In the genomic region with DNA sequence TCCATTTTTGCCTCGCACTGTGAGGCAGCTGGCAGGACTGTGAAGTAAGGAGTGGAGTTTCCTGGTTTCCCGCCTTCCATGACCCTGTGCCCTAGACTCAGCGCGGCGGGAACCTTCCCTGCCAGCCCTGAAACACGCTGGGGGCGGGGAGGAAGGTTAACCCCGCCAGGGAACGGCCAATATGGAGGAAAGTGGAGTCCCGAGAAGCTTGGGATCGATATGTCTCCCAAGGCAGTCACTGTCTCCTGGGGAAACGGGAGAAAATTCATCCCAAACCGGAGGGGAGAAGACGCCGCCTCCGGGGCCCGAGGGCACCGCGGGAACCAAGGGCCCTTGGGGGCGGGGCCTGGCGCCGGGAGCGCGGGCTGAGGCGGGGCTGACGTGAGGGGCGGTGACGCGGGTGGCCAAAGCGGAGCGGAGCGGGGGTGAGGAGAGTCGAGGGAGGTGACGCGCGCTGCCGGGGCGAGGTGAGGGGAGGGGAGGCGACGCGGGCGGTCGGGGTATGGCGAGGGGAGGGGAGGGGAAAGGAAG, we compare ENCODE assay signal across 1 cellular context.
TF ChIP-seq lines count a peak whose summit lies in the region.

A gene with protein sequence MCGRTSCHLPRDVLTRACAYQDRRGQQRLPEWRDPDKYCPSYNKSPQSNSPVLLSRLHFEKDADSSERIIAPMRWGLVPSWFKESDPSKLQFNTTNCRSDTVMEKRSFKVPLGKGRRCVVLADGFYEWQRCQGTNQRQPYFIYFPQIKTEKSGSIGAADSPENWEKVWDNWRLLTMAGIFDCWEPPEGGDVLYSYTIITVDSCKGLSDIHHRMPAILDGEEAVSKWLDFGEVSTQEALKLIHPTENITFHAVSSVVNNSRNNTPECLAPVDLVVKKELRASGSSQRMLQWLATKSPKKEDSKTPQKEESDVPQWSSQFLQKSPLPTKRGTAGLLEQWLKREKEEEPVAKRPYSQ (plus strand): TSS at position 432 of the 531 bp plus-strand sequence. CDS start 863 bp downstream, outside the sequence.

TF ChIP-seq in HEK293, 187 proteins besides CTCF, POLR2A, EP300 and RAD21 (continued from another document):
- TF ChIP-seq, protein P1, sequence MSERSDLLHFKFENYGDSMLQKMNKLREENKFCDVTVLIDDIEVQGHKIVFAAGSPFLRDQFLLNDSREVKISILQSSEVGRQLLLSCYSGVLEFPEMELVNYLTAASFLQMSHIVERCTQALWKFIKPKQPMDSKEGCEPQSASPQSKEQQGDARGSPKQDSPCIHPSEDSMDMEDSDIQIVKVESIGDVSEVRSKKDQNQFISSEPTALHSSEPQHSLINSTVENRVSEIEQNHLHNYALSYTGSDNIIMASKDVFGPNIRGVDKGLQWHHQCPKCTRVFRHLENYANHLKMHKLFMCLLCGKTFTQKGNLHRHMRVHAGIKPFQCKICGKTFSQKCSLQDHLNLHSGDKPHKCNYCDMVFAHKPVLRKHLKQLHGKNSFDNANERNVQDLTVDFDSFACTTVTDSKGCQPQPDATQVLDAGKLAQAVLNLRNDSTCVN (tag by site-specific recombination; optimal IDR thresholded peaks at IDR 0.05), result peak; percentile 93
- TF ChIP-seq ZNF37A (tag by site-specific recombination; IDR thresholded peaks at IDR 0.05), result no peak
- peak; percentile 54; the same call in 1 of the 2 replicates for TF ChIP-seq PRDM1 (tag by site-specific recombination; IDR thresholded peaks at IDR 0.05)
- TF ChIP-seq KLF1 (tag by site-specific recombination; IDR thresholded peaks at IDR 0.05), result peak; percentile 74
- TF ChIP-seq SP3 (tag by site-specific recombination; IDR thresholded peaks at IDR 0.05), result peak; percentile 84
- TF ChIP-seq ZBTB48 (tag by site-specific recombination; IDR thresholded peaks at IDR 0.05), result peak; percentile 64; the same call in 1 of the 2 replicates
- peak; percentile 61 for TF ChIP-seq ZNF335 (tag by site-specific recombination; conservative IDR thresholded peaks at IDR 0.05)
- peak; percentile 99 for TF ChIP-seq GLIS2 (tag by site-specific recombination; IDR thresholded peaks at IDR 0.05)
- peak; percentile 79 for TF ChIP-seq SP7 (tag by site-specific recombination; IDR thresholded peaks at IDR 0.05)
- TF ChIP-seq ZFHX2 (tag by site-specific recombination; conservative IDR thresholded peaks at IDR 0.05), result peak; percentile 85
- TF ChIP-seq ZNF394 (tag by site-specific recombination; IDR thresholded peaks at IDR 0.05; ENCODE audit: borderline replicate concordance), result peak; percentile 34; the same call in 1 of the 2 replicates
- TF ChIP-seq ZNF16 (tag by site-specific recombination; IDR thresholded peaks at IDR 0.05; ENCODE audit: low read depth), result no peak
- TF ChIP-seq GLI4 (tag by site-specific recombination; IDR thresholded peaks at IDR 0.05), result no peak
- TF ChIP-seq YY1 (tag by site-specific recombination; IDR thresholded peaks at IDR 0.05), result peak; percentile 52; the same call in 1 of the 2 replicates
- TF ChIP-seq, protein P2, sequence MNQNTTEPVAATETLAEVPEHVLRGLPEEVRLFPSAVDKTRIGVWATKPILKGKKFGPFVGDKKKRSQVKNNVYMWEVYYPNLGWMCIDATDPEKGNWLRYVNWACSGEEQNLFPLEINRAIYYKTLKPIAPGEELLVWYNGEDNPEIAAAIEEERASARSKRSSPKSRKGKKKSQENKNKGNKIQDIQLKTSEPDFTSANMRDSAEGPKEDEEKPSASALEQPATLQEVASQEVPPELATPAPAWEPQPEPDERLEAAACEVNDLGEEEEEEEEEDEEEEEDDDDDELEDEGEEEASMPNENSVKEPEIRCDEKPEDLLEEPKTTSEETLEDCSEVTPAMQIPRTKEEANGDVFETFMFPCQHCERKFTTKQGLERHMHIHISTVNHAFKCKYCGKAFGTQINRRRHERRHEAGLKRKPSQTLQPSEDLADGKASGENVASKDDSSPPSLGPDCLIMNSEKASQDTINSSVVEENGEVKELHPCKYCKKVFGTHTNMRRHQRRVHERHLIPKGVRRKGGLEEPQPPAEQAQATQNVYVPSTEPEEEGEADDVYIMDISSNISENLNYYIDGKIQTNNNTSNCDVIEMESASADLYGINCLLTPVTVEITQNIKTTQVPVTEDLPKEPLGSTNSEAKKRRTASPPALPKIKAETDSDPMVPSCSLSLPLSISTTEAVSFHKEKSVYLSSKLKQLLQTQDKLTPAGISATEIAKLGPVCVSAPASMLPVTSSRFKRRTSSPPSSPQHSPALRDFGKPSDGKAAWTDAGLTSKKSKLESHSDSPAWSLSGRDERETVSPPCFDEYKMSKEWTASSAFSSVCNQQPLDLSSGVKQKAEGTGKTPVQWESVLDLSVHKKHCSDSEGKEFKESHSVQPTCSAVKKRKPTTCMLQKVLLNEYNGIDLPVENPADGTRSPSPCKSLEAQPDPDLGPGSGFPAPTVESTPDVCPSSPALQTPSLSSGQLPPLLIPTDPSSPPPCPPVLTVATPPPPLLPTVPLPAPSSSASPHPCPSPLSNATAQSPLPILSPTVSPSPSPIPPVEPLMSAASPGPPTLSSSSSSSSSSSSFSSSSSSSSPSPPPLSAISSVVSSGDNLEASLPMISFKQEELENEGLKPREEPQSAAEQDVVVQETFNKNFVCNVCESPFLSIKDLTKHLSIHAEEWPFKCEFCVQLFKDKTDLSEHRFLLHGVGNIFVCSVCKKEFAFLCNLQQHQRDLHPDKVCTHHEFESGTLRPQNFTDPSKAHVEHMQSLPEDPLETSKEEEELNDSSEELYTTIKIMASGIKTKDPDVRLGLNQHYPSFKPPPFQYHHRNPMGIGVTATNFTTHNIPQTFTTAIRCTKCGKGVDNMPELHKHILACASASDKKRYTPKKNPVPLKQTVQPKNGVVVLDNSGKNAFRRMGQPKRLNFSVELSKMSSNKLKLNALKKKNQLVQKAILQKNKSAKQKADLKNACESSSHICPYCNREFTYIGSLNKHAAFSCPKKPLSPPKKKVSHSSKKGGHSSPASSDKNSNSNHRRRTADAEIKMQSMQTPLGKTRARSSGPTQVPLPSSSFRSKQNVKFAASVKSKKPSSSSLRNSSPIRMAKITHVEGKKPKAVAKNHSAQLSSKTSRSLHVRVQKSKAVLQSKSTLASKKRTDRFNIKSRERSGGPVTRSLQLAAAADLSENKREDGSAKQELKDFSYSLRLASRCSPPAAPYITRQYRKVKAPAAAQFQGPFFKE (tag by site-specific recombination; IDR thresholded peaks at IDR 0.05; ENCODE audit: borderline replicate concordance), result no peak
- no peak for TF ChIP-seq ZNF473 (tag by site-specific recombination; IDR thresholded peaks at IDR 0.05)
- TF ChIP-seq ZNF24 (tag by site-specific recombination; IDR thresholded peaks at IDR 0.05), result peak; percentile 92
- no peak for TF ChIP-seq ZNF555 (tag by site-specific recombination; conservative IDR thresholded peaks at IDR 0.05)
- TF ChIP-seq, protein P3, sequence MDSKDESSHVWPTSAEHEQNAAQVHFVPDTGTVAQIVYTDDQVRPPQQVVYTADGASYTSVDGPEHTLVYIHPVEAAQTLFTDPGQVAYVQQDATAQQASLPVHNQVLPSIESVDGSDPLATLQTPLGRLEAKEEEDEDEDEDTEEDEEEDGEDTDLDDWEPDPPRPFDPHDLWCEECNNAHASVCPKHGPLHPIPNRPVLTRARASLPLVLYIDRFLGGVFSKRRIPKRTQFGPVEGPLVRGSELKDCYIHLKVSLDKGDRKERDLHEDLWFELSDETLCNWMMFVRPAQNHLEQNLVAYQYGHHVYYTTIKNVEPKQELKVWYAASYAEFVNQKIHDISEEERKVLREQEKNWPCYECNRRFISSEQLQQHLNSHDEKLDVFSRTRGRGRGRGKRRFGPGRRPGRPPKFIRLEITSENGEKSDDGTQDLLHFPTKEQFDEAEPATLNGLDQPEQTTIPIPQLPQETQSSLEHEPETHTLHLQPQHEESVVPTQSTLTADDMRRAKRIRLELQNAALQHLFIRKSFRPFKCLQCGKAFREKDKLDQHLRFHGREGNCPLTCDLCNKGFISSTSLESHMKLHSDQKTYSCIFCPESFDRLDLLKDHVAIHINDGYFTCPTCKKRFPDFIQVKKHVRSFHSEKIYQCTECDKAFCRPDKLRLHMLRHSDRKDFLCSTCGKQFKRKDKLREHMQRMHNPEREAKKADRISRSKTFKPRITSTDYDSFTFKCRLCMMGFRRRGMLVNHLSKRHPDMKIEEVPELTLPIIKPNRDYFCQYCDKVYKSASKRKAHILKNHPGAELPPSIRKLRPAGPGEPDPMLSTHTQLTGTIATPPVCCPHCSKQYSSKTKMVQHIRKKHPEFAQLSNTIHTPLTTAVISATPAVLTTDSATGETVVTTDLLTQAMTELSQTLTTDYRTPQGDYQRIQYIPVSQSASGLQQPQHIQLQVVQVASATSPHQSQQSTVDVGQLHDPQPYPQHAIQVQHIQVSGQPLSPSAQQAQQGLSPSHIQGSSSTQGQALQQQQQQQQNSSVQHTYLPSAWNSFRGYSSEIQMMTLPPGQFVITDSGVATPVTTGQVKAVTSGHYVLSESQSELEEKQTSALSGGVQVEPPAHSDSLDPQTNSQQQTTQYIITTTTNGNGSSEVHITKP (tag by site-specific recombination; IDR thresholded peaks at IDR 0.05), result peak; percentile 63
- peak; percentile 79 for TF ChIP-seq SP2 (tag by site-specific recombination; IDR thresholded peaks at IDR 0.05)
- peak; percentile 23; the same call in 1 of the 2 replicates for TF ChIP-seq ZNF660 (tag by site-specific recombination; IDR thresholded peaks at IDR 0.05)
- no peak for TF ChIP-seq ZNF626 (tag by site-specific recombination; IDR thresholded peaks at IDR 0.05)
- TF ChIP-seq WT1 (tag by site-specific recombination; IDR thresholded peaks at IDR 0.05), result peak; percentile 64
- no peak for TF ChIP-seq ZNF677 (tag by site-specific recombination; IDR thresholded peaks at IDR 0.05)
- TF ChIP-seq, protein P4, sequence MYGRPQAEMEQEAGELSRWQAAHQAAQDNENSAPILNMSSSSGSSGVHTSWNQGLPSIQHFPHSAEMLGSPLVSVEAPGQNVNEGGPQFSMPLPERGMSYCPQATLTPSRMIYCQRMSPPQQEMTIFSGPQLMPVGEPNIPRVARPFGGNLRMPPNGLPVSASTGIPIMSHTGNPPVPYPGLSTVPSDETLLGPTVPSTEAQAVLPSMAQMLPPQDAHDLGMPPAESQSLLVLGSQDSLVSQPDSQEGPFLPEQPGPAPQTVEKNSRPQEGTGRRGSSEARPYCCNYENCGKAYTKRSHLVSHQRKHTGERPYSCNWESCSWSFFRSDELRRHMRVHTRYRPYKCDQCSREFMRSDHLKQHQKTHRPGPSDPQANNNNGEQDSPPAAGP (tag by site-specific recombination; IDR thresholded peaks at IDR 0.05), result peak; percentile 69; the same call in 1 of the 2 replicates
- TF ChIP-seq, protein P5, sequence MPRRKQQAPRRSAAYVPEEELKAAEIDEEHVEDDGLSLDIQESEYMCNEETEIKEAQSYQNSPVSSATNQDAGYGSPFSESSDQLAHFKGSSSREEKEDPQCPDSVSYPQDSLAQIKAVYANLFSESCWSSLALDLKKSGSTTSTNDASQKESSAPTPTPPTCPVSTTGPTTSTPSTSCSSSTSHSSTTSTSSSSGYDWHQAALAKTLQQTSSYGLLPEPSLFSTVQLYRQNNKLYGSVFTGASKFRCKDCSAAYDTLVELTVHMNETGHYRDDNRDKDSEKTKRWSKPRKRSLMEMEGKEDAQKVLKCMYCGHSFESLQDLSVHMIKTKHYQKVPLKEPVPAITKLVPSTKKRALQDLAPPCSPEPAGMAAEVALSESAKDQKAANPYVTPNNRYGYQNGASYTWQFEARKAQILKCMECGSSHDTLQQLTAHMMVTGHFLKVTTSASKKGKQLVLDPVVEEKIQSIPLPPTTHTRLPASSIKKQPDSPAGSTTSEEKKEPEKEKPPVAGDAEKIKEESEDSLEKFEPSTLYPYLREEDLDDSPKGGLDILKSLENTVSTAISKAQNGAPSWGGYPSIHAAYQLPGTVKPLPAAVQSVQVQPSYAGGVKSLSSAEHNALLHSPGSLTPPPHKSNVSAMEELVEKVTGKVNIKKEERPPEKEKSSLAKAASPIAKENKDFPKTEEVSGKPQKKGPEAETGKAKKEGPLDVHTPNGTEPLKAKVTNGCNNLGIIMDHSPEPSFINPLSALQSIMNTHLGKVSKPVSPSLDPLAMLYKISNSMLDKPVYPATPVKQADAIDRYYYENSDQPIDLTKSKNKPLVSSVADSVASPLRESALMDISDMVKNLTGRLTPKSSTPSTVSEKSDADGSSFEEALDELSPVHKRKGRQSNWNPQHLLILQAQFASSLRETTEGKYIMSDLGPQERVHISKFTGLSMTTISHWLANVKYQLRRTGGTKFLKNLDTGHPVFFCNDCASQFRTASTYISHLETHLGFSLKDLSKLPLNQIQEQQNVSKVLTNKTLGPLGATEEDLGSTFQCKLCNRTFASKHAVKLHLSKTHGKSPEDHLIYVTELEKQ (tag by site-specific recombination; IDR thresholded peaks at IDR 0.05; ENCODE audit: borderline replicate concordance), result no peak
